ENCODE assay signal across 8 cellular contexts in the genomic region with DNA sequence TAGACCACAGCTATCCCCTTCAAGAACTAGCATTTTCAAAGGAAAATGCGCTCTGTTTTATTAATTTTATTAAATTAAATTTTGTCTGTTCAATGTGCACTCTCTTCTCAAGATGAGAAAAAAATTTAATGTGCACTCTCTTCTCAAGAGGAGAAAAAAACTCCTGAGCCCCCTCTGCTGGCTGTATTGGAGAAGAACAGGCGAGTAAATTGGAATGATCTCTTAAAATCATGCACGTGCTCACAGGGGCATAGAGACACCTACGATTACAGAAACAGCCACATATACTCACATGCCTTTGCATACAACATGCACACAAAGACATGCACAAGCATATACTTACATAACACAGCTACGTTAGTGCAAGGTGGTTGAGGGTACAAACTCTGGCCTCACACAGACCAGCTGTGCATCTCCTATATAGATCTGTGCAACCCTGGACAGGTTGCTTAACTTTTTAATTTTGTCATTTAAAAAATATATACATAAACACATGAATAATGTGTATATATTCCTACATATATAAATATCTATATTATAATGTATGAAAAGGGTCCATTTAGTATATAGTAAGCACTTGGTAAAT.
DNase-seq lines count a peak whose midpoint lies in the region; ATAC-seq, FAIRE-seq and TF ChIP-seq lines count a peak whose summit lies in the region.

No MANE protein-coding gene starts in this region.

- no peak overlapping the region for H4K91ac ChIP-seq in H9 (ENCODE audit: insufficient read length, low read depth, low read length)

- H2AFZ ChIP-seq in H9 (ENCODE audit: low read length) (no peak overlapping the region), K562 (ENCODE audit: low read depth, low read length) (no peak overlapping the region)

- H3K9me3 Mint-ChIP-seq in H9 = peaks cover 2 to 3% of the 10 kb centered on the region in 2 experiments

- no peak overlapping the region for H4K8ac ChIP-seq in H9 (replicated peaks; ENCODE audit: insufficient read length, low read depth, low read length)

- H2BK5ac ChIP-seq in H9 (ENCODE audit: insufficient read length, low read length) = no peak overlapping the region

- FAIRE-seq in K562 (lab: Jason Lieb, UNC) = no peak

- H3K36me3 Mint-ChIP-seq in H9 (ENCODE audit: insufficient read depth in 1 of 3, low read depth in 3 of 3) = peaks cover under 1 to 3% (median 1%) of the 10 kb centered on the region in 3 experiments; a peak in 5 of 7 replicates

- ATAC-seq in heart right ventricle (no peak), Right ventricle myocardium inferior (no peak), K562 (peak; percentile 68), sciatic nerve (no peak)

- H3K36me3 ChIP-seq in heart right ventricle (no peaks in the 10 kb centered on the region), K562 (ENCODE audit: control insufficient read depth, insufficient read depth, low read length) (no peaks in the 10 kb centered on the region), tibial nerve (no peaks in the 10 kb centered on the region)

- H3K9me3 ChIP-seq in heart right ventricle = peaks cover 0 to 3% (median 0%) of the 10 kb centered on the region in 11 donors
- no peaks in the 10 kb centered on the region for H3K9me3 ChIP-seq in H9 (ENCODE audit: control insufficient read depth, low read depth, low read length)
- H3K9me3 ChIP-seq in K562 (replicated peaks; ENCODE audit: control insufficient read depth, insufficient read depth, low read depth, low read length) = no peaks in the 10 kb centered on the region
- H3K9me3 ChIP-seq in tibial nerve = no peaks in the 10 kb centered on the region

- DNase-seq in heart right ventricle (no peak), Right ventricle myocardium inferior (ENCODE audit: missing footprints) (no peak), H9 (no peak), NCI-H2227 treated with DMSO at 0.1 percent for 48 hours (lab: John Stamatoyannopoulos, UW) (peak; percentile 7), K562 (ENCODE audit: extremely low read depth in 1 of 4, low spot score in 3 of 4) (peak; percentile 29 to 49 (median 40)), left kidney (ENCODE audit: low read depth, low spot score) (peak; percentile 62), tibial nerve (ENCODE audit: low spot score in 2 of 2) (peak in 1 of 2 donors; percentile 14), sciatic nerve (ENCODE audit: low spot score) (no peak)

- no peak overlapping the region for H3K4ac ChIP-seq in H9 (ENCODE audit: low read depth, low read length)

- no peak overlapping the region for H3K14ac ChIP-seq in H9 (ENCODE audit: insufficient read depth, low read length)

- peak; percentile 7 to 73 (median 57) for TF ChIP-seq CTCF in heart right ventricle (IDR thresholded peaks at IDR 0.05)
- TF ChIP-seq CTCF in H9 (conservative IDR thresholded peaks at IDR 0.05) = peak; percentile 85
- peak; percentile 34 to 57 (median 47); a peak in 5 of 6 replicates for TF ChIP-seq CTCF in K562 (IDR thresholded peaks at IDR 0.05 in 2 of 3, conservative IDR thresholded peaks at IDR 0.05 in 1 of 3; ENCODE audit: insufficient read depth in 2 of 3, low read depth in 1 of 3, low read length in 3 of 3)
- TF ChIP-seq CTCF in tibial nerve (IDR thresholded peaks at IDR 0.05) = peak; percentile 44 to 68 (median 56)

- no peak overlapping the region for H2AK5ac ChIP-seq in H9 (ENCODE audit: insufficient read length, low read length)

- TF ChIP-seq POLR2A in K562 (conservative IDR thresholded peaks at IDR 0.05) (no peak), tibial nerve (IDR thresholded peaks at IDR 0.05) (no peak)

- no peaks in the 10 kb centered on the region for H4K20me1 ChIP-seq in H9 (ENCODE audit: control insufficient read depth, insufficient read depth, insufficient read length)
- no peaks in the 10 kb centered on the region for H4K20me1 ChIP-seq in K562 (replicated peaks; ENCODE audit: control insufficient read depth, insufficient read depth, low read length)

- H3K4me1 Mint-ChIP-seq in H9 = peaks cover 2% of the 10 kb centered on the region in 2 experiments; a peak in 3 of 4 replicates

- H3K79me2 ChIP-seq in H9 (ENCODE audit: insufficient read depth, low read length) (no peaks in the 10 kb centered on the region), K562 (ENCODE audit: control insufficient read depth, insufficient read depth, low read length) (no peaks in the 10 kb centered on the region)

- H3K27me3 Mint-ChIP-seq in H9 (ENCODE audit: low read depth) = no peaks in the 10 kb centered on the region; the same call in 1 of the 2 replicates

- H2BK20ac ChIP-seq in H9 (ENCODE audit: low read depth, low read length, poor library complexity, severe bottlenecking) = no peak overlapping the region

- H2BK120ac ChIP-seq in H9 (ENCODE audit: low read depth, low read length, poor library complexity, severe bottlenecking) = no peak overlapping the region

- POLR2A ChIA-PET in K562 (lab: Yijun Ruan, JAX) = no interaction called here

- in situ Hi-C loops in K562 (cut with MboI) = no loop called here

- TF ChIP-seq EP300 in K562 (IDR thresholded peaks at IDR 0.05; ENCODE audit: low read length) (no peak), tibial nerve (IDR thresholded peaks at IDR 0.05) (no peak)

- no peak overlapping the region for H3T11ph ChIP-seq in H9 (ENCODE audit: low read length)

- H3K18ac ChIP-seq in H9 (ENCODE audit: insufficient read length, low read depth, low read length) = no peak overlapping the region

- H3K27ac ChIP-seq in heart right ventricle = no peak overlapping the region
- no peak overlapping the region for H3K27ac ChIP-seq in H9 (ENCODE audit: insufficient read length, low read depth, low read length)
- H3K27ac ChIP-seq in K562 (ENCODE audit: extremely low read depth, low read depth, low read length) = no peak overlapping the region
- no peak overlapping the region for H3K27ac ChIP-seq in tibial nerve

- peak; percentile 11 to 46; a peak in 2 of 4 replicates for TF ChIP-seq RAD21 in K562 (CRISPR knock-in tag; conservative IDR thresholded peaks at IDR 0.05 in 1 of 2, IDR thresholded peaks at IDR 0.05 in 1 of 2)

- no peak overlapping the region for H2BK15ac ChIP-seq in H9 (ENCODE audit: low read depth, low read length)

- H3K27me3 ChIP-seq in heart right ventricle (peaks cover 0 to 17% (median 0%) of the 10 kb centered on the region in 7 donors), H9 (ENCODE audit: insufficient read depth, low read length) (no peaks in the 10 kb centered on the region), K562 (ENCODE audit: control insufficient read depth in 2 of 2, insufficient read depth in 2 of 2, low read length in 2 of 2) (no peaks in the 10 kb centered on the region), tibial nerve (peaks cover 0 to 11% of the 10 kb centered on the region in 2 donors)

- H3K27ac Mint-ChIP-seq in H9 = no peak overlapping the region

- no TSS peak for BruUV-seq in K562 (replicated peaks; lab: Mats Ljungman, UMichigan)

- H3K4me3 ChIP-seq in heart right ventricle (no peak overlapping the region), K562 (no peak overlapping the region), tibial nerve (no peak overlapping the region)

- no peaks in the 10 kb centered on the region for H3K79me1 ChIP-seq in H9 (ENCODE audit: insufficient read depth, low read depth, low read length, poor library complexity, severe bottlenecking)

- no peaks in the 10 kb centered on the region for H3K23me2 ChIP-seq in H9 (ENCODE audit: insufficient read length, low read depth, low read length, poor library complexity, severe bottlenecking)

- H3K4me1 ChIP-seq in heart right ventricle (no peaks in the 10 kb centered on the region), H9 (ENCODE audit: insufficient read depth, low read length) (no peaks in the 10 kb centered on the region), K562 (replicated peaks in 1 of 2; ENCODE audit: control insufficient read depth in 2 of 2, insufficient read depth in 2 of 2, low read length in 2 of 2) (no peaks in the 10 kb centered on the region), tibial nerve (no peaks in the 10 kb centered on the region)

- H3K4me2 ChIP-seq in H9 (ENCODE audit: insufficient read depth, insufficient read length, low read length) (no peak overlapping the region), K562 (ENCODE audit: insufficient read depth, low read length) (no peak overlapping the region)

- H2BK12ac ChIP-seq in H9 (ENCODE audit: insufficient read length, low read depth, low read length) = no peak overlapping the region

- H3K9me1 ChIP-seq in K562 (ENCODE audit: control insufficient read depth, insufficient read depth, low read length) = no peaks in the 10 kb centered on the region

- CTCF ChIA-PET in K562 (lab: Yijun Ruan, JAX; ENCODE audit: low intra/inter-chr PET ratio) = interaction anchor here (0.6 kb wide), 2 partner anchors 84 to 85 kb away, joined by 3 read pairs; no protein-coding TSS in a partner anchor

- no peak overlapping the region for H3K56ac ChIP-seq in H9 (ENCODE audit: insufficient read length, low read depth, low read length)

- 3 to 6% methylated on average over 5 of the region's 5 CpGs for WGBS in heart right ventricle, 2 donors
- WGBS in H9 (ENCODE audit: extremely low coverage, insufficient read length, low lambda C conversion rate) = no CpG with 5 or more reads among the region's 5 CpGs
- WGBS in K562 (ENCODE audit: insufficient coverage, low coverage, missing lambda C conversion rate) = 2% methylated on average over 5 of the region's 5 CpGs
- WGBS in tibial nerve, 2 donors = 2 to 4% methylated on average over 5 of the region's 5 CpGs

- intact Hi-C loops in heart right ventricle (cut with DNase I) (loop anchor here in 6 of 10 donors (5.0 to 10.0 kb wide), 2 partner anchors 84 to 87 kb away; no protein-coding TSS in a partner anchor), Right ventricle myocardium inferior (cut with DNase I) (loop anchor here (5.0 kb wide), 1 partner anchor 84 kb away; no protein-coding TSS in a partner anchor), K562 (cut with micrococcal nuclease) (loop anchor here (1.0 kb wide), 1 partner anchor 84 kb away; no protein-coding TSS in a partner anchor), sciatic nerve (cut with DNase I) (no loop called here)

- no peak overlapping the region for H3K4me3 Mint-ChIP-seq in H9

- H3K9ac ChIP-seq in H9 (ENCODE audit: extremely low read depth, insufficient read length, low read length) = no peak overlapping the region
- H3K9ac ChIP-seq in K562 (ENCODE audit: insufficient read depth in 1 of 2, low read depth in 2 of 2, low read length in 2 of 2) = no peak overlapping the region

- no peak overlapping the region for H3K23ac ChIP-seq in H9 (ENCODE audit: insufficient read length, low read depth, low read length)

- H4K5ac ChIP-seq in H9 (ENCODE audit: insufficient read length, low read depth, low read length) = no peak overlapping the region

TF ChIP-seq in K562, 482 proteins besides CTCF, POLR2A, EP300 and RAD21:
- TF ChIP-seq ZNF589 (CRISPR knock-in tag; IDR thresholded peaks at IDR 0.05; ENCODE audit: low read depth) (no peak), ZNF766 (CRISPR knock-in tag; conservative IDR thresholded peaks at IDR 0.05) (no peak), FOXK1 (CRISPR knock-in tag; IDR thresholded peaks at IDR 0.05; ENCODE audit: borderline replicate concordance) (no peak), BHLHE40 (IDR thresholded peaks at IDR 0.05; ENCODE audit: low read length) (peak; percentile 71), ZNF3 (CRISPR knock-in tag; IDR thresholded peaks at IDR 0.05) (no peak), ZNF707 (CRISPR knock-in tag; conservative IDR thresholded peaks at IDR 0.05) (no peak), MCM7 (IDR thresholded peaks at IDR 0.05) (no peak)

Comparison
In these comparisons a context has a peak if more than half of its experiments do, and no peak if none do; other contexts are left out.
1. DNase-seq: peak in NCI-H2227 treated with DMSO at 0.1 percent for 48 hours (single experiment), K562 (4 of 4) and left kidney (single experiment); none in heart right ventricle (0 of 2), Right ventricle myocardium inferior (single experiment), H9 (single experiment) and sciatic nerve (single experiment).
2. Peak in every context shown above with its lines, with median percentiles within 50 percentile points of each other: CTCF ChIP-seq.